ENCODE assay signal across 8 cellular contexts in genomic region chr20:59222982-59223610, GRCh38. TPM values are rescaled to one million over a fixed set of nuclear protein-coding genes. Genes with fewer than 3 reads are reported as not detected.
DNase-seq lines count a peak whose midpoint lies in the region; ATAC-seq and TF ChIP-seq lines count a peak whose summit lies in the region.

No MANE protein-coding gene starts in this region.

- DNase-seq in A673 (ENCODE audit: low spot score) (no peak), HuH-7 (ENCODE audit: low spot score) (peak; percentile 30), cerebellum (ENCODE audit: low spot score) (peak; percentile 49), NCI-H774 (lab: John Stamatoyannopoulos, UW) (no peak), NK-92 (lab: John Stamatoyannopoulos, UW; ENCODE audit: unreplicated experiment) (no peak), GM19238 (ENCODE audit: insufficient read length, low spot score) (no peak)

- no peak for ATAC-seq in GM21360 (IDR thresholded peaks at IDR 0.05; ENCODE audit: unreplicated experiment)

- H3K9me3 ChIP-seq in A673 (ENCODE audit: low read depth, low read length, poor library complexity, severe bottlenecking), result no peaks in the 10 kb centered on the region
- H3K9me3 ChIP-seq in muscle layer of duodenum (ENCODE audit: control insufficient read depth in 1 of 2, low read length in 2 of 2), result no peaks in the 10 kb centered on the region

- intact Hi-C loops in A673 (cut with micrococcal nuclease; ENCODE audit: unreplicated experiment), result loop anchor here (1.0 to 10.0 kb wide), 4 partner anchors 135 to 352 kb away; no protein-coding TSS in a partner anchor

- H3K36me3 ChIP-seq in A673 (ENCODE audit: insufficient read depth, low read length, poor library complexity, severe bottlenecking), result no peaks in the 10 kb centered on the region
- H3K36me3 ChIP-seq in muscle layer of duodenum (ENCODE audit: control insufficient read depth in 1 of 2, insufficient read depth in 2 of 2, low read length in 2 of 2), result no peaks in the 10 kb centered on the region

- H3K4me3 ChIP-seq in A673 (ENCODE audit: low read depth, low read length, poor library complexity, severe bottlenecking), result peak overlapping the region; percentile 47
- peak overlapping the region; percentile 19 to 63 for H3K4me3 ChIP-seq in muscle layer of duodenum (ENCODE audit: low read depth in 1 of 2, low read length in 2 of 2)

- H3K27ac ChIP-seq in A673 (ENCODE audit: low read depth, low read length, poor library complexity, severe bottlenecking) (no peak overlapping the region), muscle layer of duodenum (ENCODE audit: low read length) (no peak overlapping the region)

- BruUV-seq in A673 (replicated peaks; lab: Mats Ljungman, UMichigan), result no TSS peak

- POLR2A ChIA-PET in A673 (lab: Charles Lee; ENCODE audit: low non-redundant PET), result no interaction called here

- CTCF ChIA-PET in A673 (lab: Charles Lee), result interaction anchor here (0.7 to 1.9 kb wide), 3 partner anchors 13 to 349 kb away, joined by 3 to 15 read pairs (median 3); no protein-coding TSS in a partner anchor

- no peak for TF ChIP-seq CTCF in A673 (conservative IDR thresholded peaks at IDR 0.05; ENCODE audit: low read depth, low read length)

- H3K4me1 ChIP-seq in A673 (ENCODE audit: insufficient read depth, low read length, poor library complexity, severe bottlenecking) (peaks cover 13% of the 10 kb centered on the region), muscle layer of duodenum (ENCODE audit: control insufficient read depth in 1 of 2, insufficient read depth in 2 of 2, low read length in 2 of 2) (peaks cover 7 to 12% of the 10 kb centered on the region in 2 donors)

- H3K27me3 ChIP-seq in A673 (replicated peaks; ENCODE audit: insufficient read depth, low read depth, low read length, poor library complexity) (peaks cover 81% of the 10 kb centered on the region), muscle layer of duodenum (ENCODE audit: low read depth, low read length) (peaks cover 13% of the 10 kb centered on the region)

RNA-seq across cellular contexts. Expression of gene ZNF831, which starts 59.5 kb away (rescaled TPM):
- total RNA-seq in A673 (2021) (not detected in 2 replicates), cerebellum (not detected)

Comparison
In these comparisons a context has a peak if more than half of its experiments do, and no peak if none do; other contexts are left out.
1. DNase-seq: peak in HuH-7 (single experiment) and cerebellum (single experiment); none in A673 (single experiment), NCI-H774 (single experiment), NK-92 (single experiment) and GM19238 (single experiment).